19 cellular contexts compared by ENCODE assay signal in the genomic region with DNA sequence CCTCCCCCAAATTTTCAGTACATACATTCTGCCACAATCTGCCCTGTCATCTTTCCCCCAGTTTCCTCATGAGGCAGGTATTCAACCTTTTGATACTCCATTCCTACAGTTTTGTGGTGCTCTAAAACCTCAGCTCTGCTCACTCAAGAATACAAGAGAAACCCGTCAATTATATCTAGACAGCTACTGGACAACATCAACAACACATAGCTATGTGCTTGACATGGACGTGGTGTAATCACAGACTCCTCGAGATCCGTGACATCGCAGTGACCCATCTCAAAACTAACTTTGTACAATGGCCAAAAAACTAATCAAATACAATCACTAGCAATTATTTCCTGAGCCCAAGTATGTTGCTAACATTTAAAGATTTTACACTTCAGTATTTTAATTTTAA. TPM values are rescaled to one million over a fixed set of nuclear protein-coding genes. Genes with fewer than 3 reads are reported as not detected.
"Had no signal": no experiment of that assay in that cellular context is flagged by ENCODE, and none has a peak within 500 bp of the region (broad histone marks: within the 10 kb centered on the region; RNA-seq: fewer than 3 reads in every experiment).

No MANE protein-coding gene starts in this region.

- H3K4me1 Mint-ChIP-seq: activated CD4-positive, alpha-beta T cell treated with anti-CD3 and anti-CD28 coated beads for 36 hours; activated CD8-positive, alpha-beta memory T cell treated with anti-CD3 and anti-CD28 coated beads, Interleukin-2, amount 10 ng/mL, durations not matched to agents 7 days and 5 days had no signal

- ATAC-seq: activated CD4-positive, alpha-beta T cell treated with anti-CD3 and anti-CD28 coated beads for 36 hours; activated CD8-positive, alpha-beta memory T cell treated with anti-CD3 and anti-CD28 coated beads, Interleukin-2, amount 10 ng/mL, durations not matched to agents 7 days and 5 days; activated T-helper 17 cell treated with anti-CD3 and anti-CD28 coated beads, Interleukin-2, amount 50 U/mL, for 72 hours; mucosa of descending colon; stimulated activated naive B cell treated with anti-CD40 and anti-IgM and Interleukin-4, amounts not matched to agents 10 μg/mL and 1 μg/mL and 100 μg/mL, for 72 hours; T-cell; WTC11 had no signal

- H3K9ac ChIP-seq: neural progenitor cell, SK-N-SH had no signal

- H3K4me2 ChIP-seq: hepatocyte, neural progenitor cell, SK-N-SH had no signal

- H3K27me3 ChIP-seq: ascending aorta, esophagus muscularis mucosa, hepatocyte, neural progenitor cell, sigmoid colon, spleen had no signal

- H2AFZ ChIP-seq: hepatocyte, neural progenitor cell had no signal

- DNase-seq: activated CD4-positive, alpha-beta memory T cell treated with anti-CD3 and anti-CD28 coated beads for 36 hours; activated CD4-positive, alpha-beta T cell treated with anti-CD3 and anti-CD28 coated beads for 36 hours; activated CD8-positive, alpha-beta memory T cell treated with anti-CD3 and anti-CD28 coated beads, Interleukin-2, amount 10 ng/mL, durations not matched to agents 7 days and 5 days; activated naive CD4-positive, alpha-beta T cell treated with anti-CD3 and anti-CD28 coated beads for 36 hours; effector CD4-positive, alpha-beta T cell; mucosa of descending colon; naive B cell; sigmoid colon; SK-N-SH; spleen; stimulated activated naive B cell treated with anti-CD40 and anti-IgM and Interleukin-4, amounts not matched to agents 10 μg/mL and 1 μg/mL and 100 μg/mL, for 72 hours; T-cell had no signal

- H3K27me3 Mint-ChIP-seq: activated CD4-positive, alpha-beta memory T cell treated with anti-CD3 and anti-CD28 coated beads for 36 hours; activated CD4-positive, alpha-beta T cell treated with anti-CD3 and anti-CD28 coated beads for 36 hours; activated CD8-positive, alpha-beta memory T cell treated with anti-CD3 and anti-CD28 coated beads, Interleukin-2, amount 10 ng/mL, durations not matched to agents 7 days and 5 days; activated T-helper 17 cell treated with anti-CD3 and anti-CD28 coated beads, Interleukin-2, amount 50 U/mL, for 72 hours; naive B cell; stimulated activated naive B cell treated with anti-CD40 and anti-IgM and Interleukin-4, amounts not matched to agents 10 μg/mL and 1 μg/mL and 100 μg/mL, for 72 hours; T-cell had no signal

- H3K4me3 ChIP-seq: ascending aorta, esophagus muscularis mucosa, hepatocyte, mucosa of descending colon, neural progenitor cell, sigmoid colon, spleen, thoracic aorta had no signal

- H3K27ac ChIP-seq: ascending aorta, esophagus muscularis mucosa, hepatocyte, neural progenitor cell, sigmoid colon, spleen, thoracic aorta had no signal

- H3K9me3 Mint-ChIP-seq: activated CD4-positive, alpha-beta memory T cell treated with anti-CD3 and anti-CD28 coated beads for 36 hours; activated naive CD4-positive, alpha-beta T cell treated with anti-CD3 and anti-CD28 coated beads for 36 hours; activated T-helper 17 cell treated with anti-CD3 and anti-CD28 coated beads, Interleukin-2, amount 50 U/mL, for 72 hours; naive B cell; neural progenitor cell; stimulated activated naive B cell treated with anti-CD40 and anti-IgM and Interleukin-4, amounts not matched to agents 10 μg/mL and 1 μg/mL and 100 μg/mL, for 72 hours; T-cell; WTC11 had no signal

- H3K9me3 ChIP-seq: ascending aorta, esophagus muscularis mucosa, mucosa of descending colon, sigmoid colon, SK-N-SH, spleen, thoracic aorta had no signal

- H3K36me3 Mint-ChIP-seq: WTC11 had no signal

- H3K27ac Mint-ChIP-seq: activated CD4-positive, alpha-beta memory T cell treated with anti-CD3 and anti-CD28 coated beads for 36 hours; activated CD4-positive, alpha-beta T cell treated with anti-CD3 and anti-CD28 coated beads for 36 hours; activated CD8-positive, alpha-beta memory T cell treated with anti-CD3 and anti-CD28 coated beads, Interleukin-2, amount 10 ng/mL, durations not matched to agents 7 days and 5 days; activated naive CD4-positive, alpha-beta T cell treated with anti-CD3 and anti-CD28 coated beads for 36 hours; activated T-helper 17 cell treated with anti-CD3 and anti-CD28 coated beads, Interleukin-2, amount 50 U/mL, for 72 hours; neural progenitor cell; stimulated activated naive B cell treated with anti-CD40 and anti-IgM and Interleukin-4, amounts not matched to agents 10 μg/mL and 1 μg/mL and 100 μg/mL, for 72 hours; T-cell; WTC11 had no signal

- H3K4me3 Mint-ChIP-seq: activated CD4-positive, alpha-beta memory T cell treated with anti-CD3 and anti-CD28 coated beads for 36 hours; activated CD4-positive, alpha-beta T cell treated with anti-CD3 and anti-CD28 coated beads for 36 hours; activated CD8-positive, alpha-beta memory T cell treated with anti-CD3 and anti-CD28 coated beads, Interleukin-2, amount 10 ng/mL, durations not matched to agents 7 days and 5 days; activated naive CD4-positive, alpha-beta T cell treated with anti-CD3 and anti-CD28 coated beads for 36 hours; activated T-helper 17 cell treated with anti-CD3 and anti-CD28 coated beads, Interleukin-2, amount 50 U/mL, for 72 hours; naive B cell; neural progenitor cell; stimulated activated naive B cell treated with anti-CD40 and anti-IgM and Interleukin-4, amounts not matched to agents 10 μg/mL and 1 μg/mL and 100 μg/mL, for 72 hours; T-cell; WTC11 had no signal

- H3K36me3 ChIP-seq: neural progenitor cell had no signal

- H3K4me1 ChIP-seq: ascending aorta, neural progenitor cell, spleen had no signal

RNA-seq across cellular contexts. Expression of gene WDSUB1, which starts 23.6 kb away (rescaled TPM):
- total RNA-seq: ascending aorta had no signal
